ENCODE assay signal across 26 cellular contexts in the genomic region with DNA sequence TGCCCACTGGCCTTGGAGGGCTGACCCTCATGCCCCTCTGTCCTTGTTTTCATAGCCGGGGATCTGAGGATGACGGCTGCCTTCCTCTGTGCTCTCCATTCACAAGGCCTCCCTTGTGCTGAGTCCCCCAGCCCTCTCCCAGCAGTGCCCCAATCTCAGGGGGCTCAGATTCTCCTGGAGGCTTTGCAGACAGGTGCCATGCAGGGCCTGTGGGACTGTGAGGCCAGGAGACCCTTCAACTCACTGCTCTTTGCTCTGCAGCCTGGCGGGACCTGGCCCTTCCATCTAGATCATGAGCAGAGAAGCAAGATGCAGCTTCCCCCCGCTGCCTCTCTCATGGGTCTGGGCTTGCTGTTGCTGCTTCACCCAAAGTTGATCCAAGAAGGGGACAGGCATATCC.
"Had no signal": no experiment of that assay in that cellular context is flagged by ENCODE, and none has a peak within 500 bp of the region (broad histone marks: within the 10 kb centered on the region; RNA-seq: fewer than 3 reads in every experiment).

No MANE protein-coding gene starts in this region.

- H3K27me3 ChIP-seq: MG63, SJSA1 had no signal

- H3K4me1 ChIP-seq: SJSA1 had no signal

- H3K9me3 ChIP-seq: MG63, SJSA1 had no signal

- H3K4me3 ChIP-seq: MG63, SJSA1, SK-N-MC had no signal

- ATAC-seq: HepG2 had no signal

- DNase-seq: IMR-90, Karpas-422, KG1, MG63, NCI-H1092, NCI-H1105 treated with DMSO at 0.1 percent for 48 hours, NCI-H1417 treated with DMSO at 0.1 percent for 48 hours, NCI-H146, NCI-H1694 treated with DMSO at 0.1 percent for 48 hours, NCI-H1930, NCI-H2081, NCI-H2107, NCI-H2171, NCI-H226, NCI-H446, NCI-H510A, NCI-H524 treated with DMSO at 0.1 percent for 48 hours, NCI-H69, NCI-H774, Right ventricle myocardium superior, RPMI8226, SIG-M5 had no signal

- H3K27ac ChIP-seq: SJSA1, SK-N-MC had no signal

- H3K36me3 ChIP-seq: MG63, SJSA1 had no signal

- FAIRE-seq: HepG2, RCC 7860 had no signal
